Comparison of ENCODE assay signal across 19 cellular contexts in genomic region chr10:65033957-65034356, GRCh38.
DNase-seq lines count a peak whose midpoint lies in the region; ATAC-seq, FAIRE-seq and TF ChIP-seq lines count a peak whose summit lies in the region.
"Had no signal": no experiment of that assay in that cellular context is flagged by ENCODE, and none has a peak within 500 bp of the region (broad histone marks: within the 10 kb centered on the region; RNA-seq: fewer than 3 reads in every experiment).

No MANE protein-coding gene starts in this region.

- peaks cover 6 to 22% of the 10 kb centered on the region in 2 donors for H3K9me3 Mint-ChIP-seq in natural killer cell

- H3K4me3 ChIP-seq in body of pancreas (no peak overlapping the region), left lung (no peak overlapping the region), pancreas (peak overlapping the region in 2 of 4 donors; percentile 6 to 8), aorta (ENCODE audit: low read length in 2 of 2) (no peak overlapping the region), tibial nerve (no peak overlapping the region)

- intact Hi-C loops in body of pancreas (cut with DNase I) (no loop called here), left lung (cut with DNase I) (no loop called here), pancreas (cut with DNase I) (no loop called here), aorta (cut with DNase I) (no loop called here), natural killer cell (cut with micrococcal nuclease) (no loop called here)

- peaks cover 0 to 12% (median 0%) of the 10 kb centered on the region in 3 donors for H3K9me3 ChIP-seq in body of pancreas
- peaks cover 0 to 47% of the 10 kb centered on the region in 2 donors for H3K9me3 ChIP-seq in left lung
- no peaks in the 10 kb centered on the region for H3K9me3 ChIP-seq in pancreas
- peaks cover 4% of the 10 kb centered on the region for H3K9me3 ChIP-seq in aorta (ENCODE audit: control insufficient read depth, low read length)
- peaks cover 0 to 20% (median 0%) of the 10 kb centered on the region in 4 donors for H3K9me3 ChIP-seq in tibial nerve
- H3K9me3 ChIP-seq: BE2C had no signal

- H3K4me3 Mint-ChIP-seq in natural killer cell, result no peak overlapping the region
- H3K4me3 Mint-ChIP-seq: CD8-positive, alpha-beta T cell; IgD-negative memory B cell had no signal

- no peaks in the 10 kb centered on the region for H3K27me3 Mint-ChIP-seq in natural killer cell (ENCODE audit: low read depth in 2 of 2)
- H3K27me3 Mint-ChIP-seq: IgD-negative memory B cell had no signal

- no peak for FAIRE-seq in pancreas (lab: Jason Lieb, UNC)
- FAIRE-seq: GM12892 had no signal

- H3K27me3 ChIP-seq in body of pancreas (no peaks in the 10 kb centered on the region), left lung (no peaks in the 10 kb centered on the region), pancreas (no peaks in the 10 kb centered on the region), aorta (ENCODE audit: control insufficient read depth in 1 of 2, insufficient read depth in 2 of 2, low read length in 1 of 2) (no peaks in the 10 kb centered on the region), tibial nerve (no peaks in the 10 kb centered on the region)
- H3K27me3 ChIP-seq: BE2C had no signal

- peak; percentile 41 to 61 (median 47) for DNase-seq in body of pancreas
- peak in 1 of 2 donors; percentile 50 for DNase-seq in left lung
- DNase-seq in pancreas, result peak in 5 of 6 donors; percentile 16 to 47 (median 32)
- DNase-seq in aorta, result no peak
- no peak for DNase-seq in tibial nerve (ENCODE audit: low spot score in 2 of 2)
- DNase-seq in natural killer cell, result no peak
- no peak for DNase-seq in substantia nigra (lab: John Stamatoyannopoulos, UW)
- DNase-seq: BE2C; CD8-positive, alpha-beta T cell; HCEC 1CT; NCI-H1417; NCI-H1930; NCI-H2171; NCI-H446 treated with DMSO at 0.1 percent for 48 hours; NCI-H774; Right ventricle myocardium superior had no signal

- H3K27ac ChIP-seq in body of pancreas, result peak overlapping the region in 2 of 4 donors; percentile 42 to 68
- peak overlapping the region; percentile 39 to 65 for H3K27ac ChIP-seq in left lung
- H3K27ac ChIP-seq in pancreas, result peak overlapping the region in 2 of 4 donors; percentile 45 to 61
- no peak overlapping the region for H3K27ac ChIP-seq in aorta (ENCODE audit: low read depth in 1 of 2, low read length in 2 of 2)
- no peak overlapping the region for H3K27ac ChIP-seq in tibial nerve
- no peak overlapping the region for H3K27ac ChIP-seq in substantia nigra (ENCODE audit: low read depth, low read length, poor library complexity, severe bottlenecking)

- H3K4me1 ChIP-seq in body of pancreas (peaks cover 14% of the 10 kb centered on the region), left lung (no peaks in the 10 kb centered on the region), pancreas (peaks cover 0 to 16% (median 12%) of the 10 kb centered on the region in 3 donors), aorta (ENCODE audit: control insufficient read depth in 1 of 2, insufficient read depth in 2 of 2, low read length in 2 of 2) (no peaks in the 10 kb centered on the region), tibial nerve (no peaks in the 10 kb centered on the region)
- H3K4me1 ChIP-seq: BE2C had no signal

- TF ChIP-seq CTCF in body of pancreas (IDR thresholded peaks at IDR 0.05) (no peak), left lung (IDR thresholded peaks at IDR 0.05) (no peak), pancreas (IDR thresholded peaks at IDR 0.05) (no peak), tibial nerve (IDR thresholded peaks at IDR 0.05) (no peak), natural killer cell (IDR thresholded peaks at IDR 0.05) (no peak)

- TF ChIP-seq EP300 in tibial nerve (IDR thresholded peaks at IDR 0.05), result no peak

- no peaks in the 10 kb centered on the region for H3K36me3 Mint-ChIP-seq in natural killer cell
- H3K36me3 Mint-ChIP-seq: CD8-positive, alpha-beta T cell; IgD-negative memory B cell had no signal

- no peaks in the 10 kb centered on the region for H3K4me1 Mint-ChIP-seq in natural killer cell
- H3K4me1 Mint-ChIP-seq: IgD-negative memory B cell had no signal

- 26 to 33% methylated on average over 2 to 4 of the region's 4 CpGs for WGBS in body of pancreas, 2 donors
- 43 to 49% methylated on average over 4 of the region's 4 CpGs for WGBS in pancreas, 2 donors
- 59% methylated on average over 4 of the region's 4 CpGs for WGBS in aorta, 2 donors
- WGBS in tibial nerve, 2 donors, result 77 to 84% methylated on average over 4 of the region's 4 CpGs

- no peaks in the 10 kb centered on the region for H3K36me3 ChIP-seq in body of pancreas (replicated peaks in 1 of 2; ENCODE audit: insufficient read depth in 1 of 2, low read depth in 2 of 2)
- no peaks in the 10 kb centered on the region for H3K36me3 ChIP-seq in left lung
- H3K36me3 ChIP-seq in pancreas, result no peaks in the 10 kb centered on the region
- H3K36me3 ChIP-seq in aorta (ENCODE audit: control insufficient read depth in 1 of 2, insufficient read depth in 2 of 2, low read length in 1 of 2), result no peaks in the 10 kb centered on the region
- H3K36me3 ChIP-seq in tibial nerve, result no peaks in the 10 kb centered on the region
- H3K36me3 ChIP-seq: BE2C had no signal

- TF ChIP-seq POLR2A in body of pancreas (IDR thresholded peaks at IDR 0.05) (no peak), tibial nerve (IDR thresholded peaks at IDR 0.05) (no peak)

- ATAC-seq in body of pancreas (peak; percentile 67), left lung (peak; percentile 48), pancreas (peak; percentile 63 to 84 (median 70)), aorta (ENCODE audit: low FRiP score) (peak; percentile 45), natural killer cell (no peak)
- ATAC-seq: CD8-positive, alpha-beta T cell; Panc1 had no signal

- no peak overlapping the region for H3K27ac Mint-ChIP-seq in natural killer cell
- H3K27ac Mint-ChIP-seq: CD8-positive, alpha-beta T cell; IgD-negative memory B cell had no signal

Comparison
In these comparisons a context has a peak if more than half of its experiments do, and no peak if none do; other contexts are left out.
1. ATAC-seq: peak in body of pancreas (single experiment), left lung (single experiment), pancreas (4 of 4) and aorta (single experiment); none in natural killer cell (0 of 3).
2. DNase-seq: peak in body of pancreas (4 of 4) and pancreas (5 of 6); none in aorta (0 of 2), tibial nerve (0 of 2), natural killer cell (single experiment) and substantia nigra (0 of 49).
3. H3K27ac ChIP-seq: peak in left lung (2 of 2); none in aorta (0 of 2), tibial nerve (0 of 4) and substantia nigra (single experiment).